Comparison of ENCODE assay signal across 8 cellular contexts in genomic region chr4:11471613-11472012, GRCh38.
A peak's percentile ranks its signal among the peaks of the same experiment; 100 is the strongest.
DNase-seq lines count a peak whose midpoint lies in the region; ATAC-seq and TF ChIP-seq lines count a peak whose summit lies in the region.

No MANE protein-coding gene starts in this region.

- no peaks in the 10 kb centered on the region for H3K36me3 Mint-ChIP-seq in activated naive CD4-positive, alpha-beta T cell treated with anti-CD3 and anti-CD28 coated beads, Interleukin-2, amount 50 U/mL, for 24 hours

- DNase-seq in GM12864 (ENCODE audit: low read depth) (peak; percentile 67), NOMO-1 treated with dmso at 0.1 percent for 144 hours (lab: John Stamatoyannopoulos, UW; ENCODE audit: unreplicated experiment) (peak; percentile 22), pons (ENCODE audit: low spot score) (peak; percentile 47), anterior cingulate cortex (lab: John Stamatoyannopoulos, UW) (no peak), NCI-H510A treated with DMSO at 0.1 percent for 48 hours (lab: John Stamatoyannopoulos, UW) (no peak), 8988T (no peak)

- H3K9me3 Mint-ChIP-seq in activated naive CD4-positive, alpha-beta T cell treated with anti-CD3 and anti-CD28 coated beads, Interleukin-2, amount 50 U/mL, for 24 hours = peaks cover 5% of the 10 kb centered on the region

- H3K27ac Mint-ChIP-seq in activated naive CD4-positive, alpha-beta T cell treated with anti-CD3 and anti-CD28 coated beads, Interleukin-2, amount 50 U/mL, for 24 hours = peak overlapping the region; percentile 97

- H3K4me1 Mint-ChIP-seq in activated naive CD4-positive, alpha-beta T cell treated with anti-CD3 and anti-CD28 coated beads, Interleukin-2, amount 50 U/mL, for 24 hours = peaks cover 41% of the 10 kb centered on the region

- TF ChIP-seq CTCF in GM12864 (IDR thresholded peaks at IDR 0.05; ENCODE audit: low read depth, low read length, missing control alignments) = no peak

- peak overlapping the region; percentile 85 for H3K4me3 Mint-ChIP-seq in activated naive CD4-positive, alpha-beta T cell treated with anti-CD3 and anti-CD28 coated beads, Interleukin-2, amount 50 U/mL, for 24 hours

- no peak overlapping the region for H3K4me3 ChIP-seq in GM12864 (ENCODE audit: low read depth, low read length)

- ATAC-seq in HG02571 (IDR thresholded peaks at IDR 0.05; ENCODE audit: unreplicated experiment) = peak; percentile 51

- H3K27me3 Mint-ChIP-seq in activated naive CD4-positive, alpha-beta T cell treated with anti-CD3 and anti-CD28 coated beads, Interleukin-2, amount 50 U/mL, for 24 hours = no peaks in the 10 kb centered on the region

Comparison
In these comparisons a context has a peak if more than half of its experiments do, and no peak if none do; other contexts are left out.
1. DNase-seq: peak in GM12864 (single experiment), NOMO-1 treated with dmso at 0.1 percent for 144 hours (single experiment) and pons (single experiment); none in anterior cingulate cortex (0 of 58), NCI-H510A treated with DMSO at 0.1 percent for 48 hours (single experiment) and 8988T (single experiment).